8 cellular contexts compared by ENCODE assay signal in the genomic region with DNA sequence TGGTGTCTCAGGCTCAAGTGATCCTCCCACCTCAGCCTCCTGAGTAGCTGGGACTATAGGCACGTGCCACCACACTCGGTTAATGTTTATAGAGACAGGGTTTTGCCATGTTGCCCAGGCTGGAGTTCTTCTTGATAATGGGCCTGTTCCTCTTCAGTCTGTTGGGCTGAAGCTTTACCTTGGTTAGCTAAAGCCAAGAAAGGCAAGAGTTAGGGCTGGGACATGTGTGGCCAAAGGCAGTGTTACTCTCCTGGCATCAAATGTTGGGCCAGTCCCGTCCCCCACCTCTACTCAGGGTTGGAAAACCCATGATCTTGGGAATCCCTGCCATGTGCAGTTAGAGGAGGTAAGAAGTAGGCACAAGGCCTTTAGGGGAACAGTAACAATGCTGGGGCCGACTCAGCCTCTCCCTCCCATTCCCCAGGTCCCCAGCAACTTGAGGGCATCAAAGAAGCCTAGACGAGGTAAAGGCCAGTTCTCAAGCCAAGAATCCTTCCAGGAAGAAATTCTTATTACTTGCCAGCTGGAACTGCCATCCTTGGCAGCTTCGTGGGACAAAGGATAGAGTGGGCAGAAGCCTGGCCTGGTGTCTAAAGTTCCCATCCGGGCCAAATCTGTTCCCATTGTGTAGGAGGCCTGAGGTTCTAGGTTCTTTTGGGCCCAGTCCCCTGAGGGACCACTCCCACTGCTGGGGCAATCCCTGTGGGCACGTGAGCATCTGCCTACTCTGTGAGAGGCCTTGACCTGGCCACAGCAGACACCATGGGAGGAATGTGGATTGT. TPM values are rescaled to one million over a fixed set of nuclear protein-coding genes. Genes with fewer than 3 reads are reported as not detected.
DNase-seq lines count a peak whose midpoint lies in the region; ATAC-seq and TF ChIP-seq lines count a peak whose summit lies in the region.

No MANE protein-coding gene starts in this region.

- no peak for TF ChIP-seq CTCF in epithelial cell of esophagus (IDR thresholded peaks at IDR 0.05; ENCODE audit: insufficient read depth, low read depth, low read length, missing control alignments)
- TF ChIP-seq CTCF in retinal pigment epithelial cell (conservative IDR thresholded peaks at IDR 0.05; ENCODE audit: low read depth, low read length) = no peak
- no peak for TF ChIP-seq CTCF in CD14-positive monocyte (IDR thresholded peaks at IDR 0.05)

- peak; percentile 93 for DNase-seq in Daoy (ENCODE audit: low read depth)
- peak; percentile 69 for DNase-seq in NCI-H460 (ENCODE audit: extremely low read depth, low read depth)
- DNase-seq in epithelial cell of esophagus (ENCODE audit: low read depth) = peak; percentile 89
- peak; percentile 56 for DNase-seq in retinal pigment epithelial cell (ENCODE audit: low read depth)
- no peak for DNase-seq in CD14-positive monocyte (ENCODE audit: low spot score)
- DNase-seq in DMS79 treated with DMSO at 0.1 percent for 48 hours (lab: John Stamatoyannopoulos, UW) = no peak
- no peak for DNase-seq in UCSD-AML1 (lab: John Stamatoyannopoulos, UW; ENCODE audit: unreplicated experiment)

- peaks cover 22 to 41% (median 37%) of the 10 kb centered on the region in 3 donors for H3K27me3 Mint-ChIP-seq in CD14-positive monocyte (ENCODE audit: low read depth in 3 of 3)

- intact Hi-C loops in CD14-positive monocyte (cut with micrococcal nuclease) = loop anchor here (2.0 to 10.0 kb wide), 2 partner anchors 15 to 75 kb away; a partner anchor contains a TSS

- ATAC-seq in GM19467 (IDR thresholded peaks at IDR 0.05; ENCODE audit: unreplicated experiment) = no peak

- H3K4me1 Mint-ChIP-seq in CD14-positive monocyte = peaks cover 27% of the 10 kb centered on the region

- peaks cover 18 to 23% of the 10 kb centered on the region in 2 donors for H3K36me3 Mint-ChIP-seq in CD14-positive monocyte

- H3K4me3 ChIP-seq in epithelial cell of esophagus (ENCODE audit: low read length) (no peak overlapping the region), retinal pigment epithelial cell (ENCODE audit: low read length) (no peak overlapping the region)

- peak overlapping the region in 2 of 7 donors; percentile 42 to 85 for H3K27ac Mint-ChIP-seq in CD14-positive monocyte

- no peak overlapping the region for H3K4me3 Mint-ChIP-seq in CD14-positive monocyte

- peaks cover 0 to 15% (median 5%) of the 10 kb centered on the region in 7 donors for H3K9me3 Mint-ChIP-seq in CD14-positive monocyte

RNA-seq across cellular contexts. Expression of a gene that starts 4.5 kb away (rescaled TPM):
- total RNA-seq in Daoy (2014; rRNA removed; shearing (Covaris generic)) = 9.7 and 11.5 TPM in 2 replicates
- 9.2 and 10.6 TPM in 2 replicates for total RNA-seq in NCI-H460 (2014; rRNA removed; shearing (Covaris generic))
- polyA plus RNA-seq in NCI-H460 (2014; cell fraction: nucleus; rRNA removed) = 4.6 and 5.5 TPM in 2 replicates
- polyA plus RNA-seq in CD14-positive monocyte = 100 to 1,000 TPM in 1 of 2 donors, 1 to 10 TPM in 1; 8.4 to 105 TPM

RNA-seq across cellular contexts. Expression of a gene that starts 30.9 kb away (rescaled TPM):
- 3.4 and 12.3 TPM in 2 replicates for total RNA-seq in Daoy (2014; rRNA removed; shearing (Covaris generic))
- total RNA-seq in NCI-H460 (2014; rRNA removed; shearing (Covaris generic)) = 2.3 and 2.4 TPM in 2 replicates
- 0.70 and 2.3 TPM in 2 replicates for polyA plus RNA-seq in NCI-H460 (2014; cell fraction: nucleus; rRNA removed)
- not detected for polyA plus RNA-seq in CD14-positive monocyte

Comparison
In these comparisons a context has a peak if more than half of its experiments do, and no peak if none do; other contexts are left out.
1. DNase-seq: peak in Daoy (single experiment), NCI-H460 (single experiment), epithelial cell of esophagus (single experiment) and retinal pigment epithelial cell (single experiment); none in CD14-positive monocyte (single experiment), DMS79 treated with DMSO at 0.1 percent for 48 hours (single experiment) and UCSD-AML1 (single experiment).